ENCODE assay signal across 8 cellular contexts in the genomic region with DNA sequence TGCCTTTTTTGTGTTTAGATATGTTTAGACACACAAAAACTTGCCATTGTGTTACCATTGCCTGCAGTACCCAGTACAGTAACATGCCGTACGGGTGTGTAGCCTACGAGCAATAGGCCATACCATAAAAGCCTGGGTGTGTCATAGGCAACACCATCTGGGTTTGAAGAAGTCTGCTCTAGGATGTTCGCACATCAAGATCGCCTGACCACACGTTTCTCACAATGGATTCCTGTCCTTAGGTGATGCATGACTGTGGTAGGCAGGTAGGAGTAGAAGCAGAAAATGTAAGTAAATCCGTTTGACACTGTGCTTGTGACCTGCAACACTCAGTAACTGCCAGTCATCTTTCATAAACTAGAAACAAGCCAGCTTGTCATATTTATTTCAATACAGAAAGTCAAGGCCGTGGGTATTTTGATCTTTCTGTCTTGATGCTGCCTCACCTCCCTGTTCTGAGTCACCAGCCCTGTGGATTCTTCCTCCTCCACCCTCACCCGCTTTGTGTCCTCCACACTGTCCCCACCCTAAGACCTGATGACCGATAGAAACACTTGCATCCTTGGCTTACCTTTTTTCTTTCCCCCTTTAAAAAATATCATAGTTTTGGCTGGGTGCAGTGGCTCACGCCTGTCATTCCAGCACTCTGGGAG. TPM values are rescaled to one million over a fixed set of nuclear protein-coding genes. Genes with fewer than 3 reads are reported as not detected.
DNase-seq lines count a peak whose midpoint lies in the region; ATAC-seq and TF ChIP-seq lines count a peak whose summit lies in the region.
"Not testable (repeated sequence)": the region's sequence is repeated elsewhere in the genome, so short reads cannot be mapped to it uniquely, and the experiment has no call there.

No MANE protein-coding gene starts in this region.

- peaks cover 0 to 20% (median 2%) of the 10 kb centered on the region in 4 donors for H3K4me1 ChIP-seq in transverse colon

- H3K36me3 Mint-ChIP-seq in T-helper 2 cell treated with Interferon-gamma antibody and Interleukin-4, amounts not matched to agents 5 μg/mL and 100 μg/mL, for 36 hours (ENCODE audit: low read depth); activated T-helper 17 cell treated with anti-CD3 and anti-CD28 coated beads, Interleukin-2, amount 50 U/mL, for 72 hours (ENCODE audit: low read depth): not testable (repeated sequence)

- TF ChIP-seq POLR2A in transverse colon (IDR thresholded peaks at IDR 0.05): peak; percentile 30

- TF ChIP-seq CTCF in epithelial cell of esophagus (IDR thresholded peaks at IDR 0.05; ENCODE audit: insufficient read depth, low read depth, low read length, missing control alignments); transverse colon (IDR thresholded peaks at IDR 0.05): not testable (repeated sequence)

- in situ Hi-C loops in transverse colon (cut with MboI; ENCODE audit: low pct_ligation_motif_present in 1 of 4, low pct_unique_long_range_greater_than_20kb in 1 of 4, low sequenced_read_pairs in 3 of 4): not testable (repeated sequence)

- not testable (repeated sequence) for H3K9me3 ChIP-seq in transverse colon

- ATAC-seq in GM18511 (IDR thresholded peaks at IDR 0.05; ENCODE audit: unreplicated experiment) (peak; percentile 45), GM21786 (IDR thresholded peaks at IDR 0.05; ENCODE audit: unreplicated experiment) (peak; percentile 52), HG03439 (IDR thresholded peaks at IDR 0.05; ENCODE audit: unreplicated experiment) (peak; percentile 64)
- peak; percentile 89 for ATAC-seq in activated T-helper 17 cell treated with anti-CD3 and anti-CD28 coated beads, Interleukin-2, amount 50 U/mL, for 72 hours (replicated peaks)

- peak overlapping the region; percentile 58 to 77 (median 72) for H3K27ac ChIP-seq in transverse colon

- peak overlapping the region; percentile 95 for H3K27ac Mint-ChIP-seq in T-helper 2 cell treated with Interferon-gamma antibody and Interleukin-4, amounts not matched to agents 5 μg/mL and 100 μg/mL, for 36 hours
- peak overlapping the region; percentile 88 for H3K27ac Mint-ChIP-seq in activated T-helper 17 cell treated with anti-CD3 and anti-CD28 coated beads, Interleukin-2, amount 50 U/mL, for 72 hours

- H3K9me3 Mint-ChIP-seq in T-helper 2 cell treated with Interferon-gamma antibody and Interleukin-4, amounts not matched to agents 5 μg/mL and 100 μg/mL, for 36 hours; activated T-helper 17 cell treated with anti-CD3 and anti-CD28 coated beads, Interleukin-2, amount 50 U/mL, for 72 hours: not testable (repeated sequence)

- TF ChIP-seq EP300 in transverse colon (IDR thresholded peaks at IDR 0.05; ENCODE audit: low read depth): not testable (repeated sequence)

- not testable (repeated sequence) for H3K27me3 Mint-ChIP-seq in T-helper 2 cell treated with Interferon-gamma antibody and Interleukin-4, amounts not matched to agents 5 μg/mL and 100 μg/mL, for 36 hours (ENCODE audit: low read depth); activated T-helper 17 cell treated with anti-CD3 and anti-CD28 coated beads, Interleukin-2, amount 50 U/mL, for 72 hours

- 47 to 55% methylated on average over 4 to 10 of the region's 11 CpGs for WGBS in transverse colon (ENCODE audit: low coverage in 1 of 2), 2 donors

- H3K4me3 Mint-ChIP-seq in T-helper 2 cell treated with Interferon-gamma antibody and Interleukin-4, amounts not matched to agents 5 μg/mL and 100 μg/mL, for 36 hours: peak overlapping the region; percentile 69
- peak overlapping the region; percentile 61 for H3K4me3 Mint-ChIP-seq in activated T-helper 17 cell treated with anti-CD3 and anti-CD28 coated beads, Interleukin-2, amount 50 U/mL, for 72 hours

- H3K36me3 ChIP-seq in transverse colon: not testable (repeated sequence)

- not testable (repeated sequence) for H3K4me3 ChIP-seq in epithelial cell of esophagus (ENCODE audit: low read length); transverse colon

- intact Hi-C loops in transverse colon (cut with DNase I; ENCODE audit: low total_unique reads): not testable (repeated sequence)

- not testable (repeated sequence) for H3K27me3 ChIP-seq in transverse colon

- DNase-seq in T-helper 2 cell treated with Interferon-gamma antibody and Interleukin-4, amounts not matched to agents 5 μg/mL and 100 μg/mL, for 36 hours (ENCODE audit: low spot score): peak; percentile 85
- DNase-seq in epithelial cell of esophagus (ENCODE audit: low read depth) (peak; percentile 52), transverse colon (peak; percentile 56)
- DNase-seq in stimulated activated CD4-positive, alpha-beta T cell treated with anti-CD3 and anti-CD28 coated beads, Interleukin-12 subunit alpha, Interleukin-12 subunit beta, amount 100 ng/mL, for 4 hours: peak; percentile 20

- peaks cover 44% of the 10 kb centered on the region for H3K4me1 Mint-ChIP-seq in T-helper 2 cell treated with Interferon-gamma antibody and Interleukin-4, amounts not matched to agents 5 μg/mL and 100 μg/mL, for 36 hours (ENCODE audit: low read depth)
- H3K4me1 Mint-ChIP-seq in activated T-helper 17 cell treated with anti-CD3 and anti-CD28 coated beads, Interleukin-2, amount 50 U/mL, for 72 hours: peaks cover 28% of the 10 kb centered on the region

RNA-seq across cellular contexts. Expression of gene SLC9A8, which starts 7.3 kb away (rescaled TPM):
- total RNA-seq in activated T-helper 17 cell treated with anti-CD3 and anti-CD28 coated beads, Interleukin-2, amount 50 U/mL, for 72 hours: 10 to 100 TPM; 17.7 to 18.3 TPM
- 10 to 100 TPM in 3 of 4 donors, 1 to 10 TPM in 1; 9.0 to 31.0 (median 16.6) TPM for total RNA-seq in transverse colon

Comparison
In these comparisons a context has a peak if more than half of its experiments do, and no peak if none do; other contexts are left out.
1. DNase-seq: peak in every context shown above with its lines; median percentile 85 in T-helper 2 cell treated with Interferon-gamma antibody and Interleukin-4, amounts not matched to agents 5 μg/mL and 100 μg/mL, for 36 hours; 56 in transverse colon; 52 in epithelial cell of esophagus; 20 in stimulated activated CD4-positive, alpha-beta T cell treated with anti-CD3 and anti-CD28 coated beads, Interleukin-12 subunit alpha, Interleukin-12 subunit beta, amount 100 ng/mL, for 4 hours.